ENCODE assay signal across 31 cellular contexts in the genomic region with DNA sequence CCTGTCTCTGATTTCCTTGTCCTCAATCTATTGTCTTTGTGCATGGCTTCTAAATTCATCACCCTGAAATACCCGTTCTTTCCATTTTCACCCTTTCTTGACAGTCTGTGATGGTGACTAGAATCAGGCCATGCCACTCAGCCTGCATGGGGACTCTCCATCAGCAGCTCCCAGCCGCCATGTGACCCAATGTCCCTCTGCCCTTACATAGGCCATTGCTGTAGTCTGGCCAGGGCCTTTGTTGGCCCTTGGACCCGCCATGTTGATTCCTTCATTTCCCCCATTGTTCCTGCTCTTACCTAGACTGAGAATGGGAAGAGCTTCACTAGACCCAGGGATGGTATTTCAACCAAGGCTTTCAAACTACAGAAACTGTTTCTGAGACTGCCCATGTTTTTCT. TPM values are rescaled to one million over a fixed set of nuclear protein-coding genes. Genes with fewer than 3 reads are reported as not detected.
"Had no signal": no experiment of that assay in that cellular context is flagged by ENCODE, and none has a peak within 500 bp of the region (broad histone marks: within the 10 kb centered on the region; RNA-seq: fewer than 3 reads in every experiment).

No MANE protein-coding gene starts in this region.

- ATAC-seq: activated CD8-positive, alpha-beta memory T cell treated with anti-CD3 and anti-CD28 coated beads, Interleukin-2, amount 10 ng/mL, durations not matched to agents 7 days and 5 days; activated naive CD8-positive, alpha-beta T cell treated with anti-CD3 and anti-CD28 coated beads, Interleukin-2, amount 50 U/mL, for 24 hours; K562; PC-3 had no signal

- H3K9me3 ChIP-seq: Peyer's patch, SJSA1, SK-N-SH had no signal

- H3K36me3 Mint-ChIP-seq: activated CD4-positive, alpha-beta memory T cell treated with anti-CD3 and anti-CD28 coated beads for 36 hours; activated CD8-positive, alpha-beta memory T cell treated with anti-CD3 and anti-CD28 coated beads, Interleukin-2, amount 10 ng/mL, durations not matched to agents 7 days and 5 days; activated naive CD4-positive, alpha-beta T cell treated with anti-CD3 and anti-CD28 coated beads, Interleukin-2, amount 10 ng/mL, durations not matched to agents 7 days and 5 days; activated naive CD8-positive, alpha-beta T cell had no signal

- H3K4me1 ChIP-seq: SJSA1 had no signal

- H3K27ac ChIP-seq: brain microvascular endothelial cell, SJSA1 had no signal

- H3K4me1 Mint-ChIP-seq: activated naive CD4-positive, alpha-beta T cell treated with anti-CD3 and anti-CD28 coated beads, Interleukin-2, amount 10 ng/mL, durations not matched to agents 7 days and 5 days; activated naive CD8-positive, alpha-beta T cell treated with anti-CD3 and anti-CD28 coated beads, Interleukin-2, amount 50 U/mL, for 24 hours had no signal

- H3K27me3 ChIP-seq: brain microvascular endothelial cell, Peyer's patch had no signal

- DNase-seq: activated CD4-positive, alpha-beta memory T cell treated with anti-CD3 and anti-CD28 coated beads for 36 hours; activated CD4-positive, alpha-beta T cell treated with anti-CD3 and anti-CD28 coated beads for 4 hours; activated CD4-positive, alpha-beta T cell treated with anti-CD3 and anti-CD28 coated beads, Interleukin-2, amount 50 U/mL, for 1 hour; activated CD8-positive, alpha-beta memory T cell treated with anti-CD3 and anti-CD28 coated beads, Interleukin-2, amount 10 ng/mL, durations not matched to agents 7 days and 5 days; activated effector memory CD4-positive, alpha-beta T cell treated with Interleukin-2 at 50 U/mL for 16 hours; activated naive CD4-positive, alpha-beta T cell treated with anti-CD3 and anti-CD28 coated beads, Interleukin-2, amount 10 ng/mL, durations not matched to agents 7 days and 5 days; activated naive CD8-positive, alpha-beta T cell treated with anti-CD3 and anti-CD28 coated beads, Interleukin-2, amount 50 U/mL, for 24 hours; activated T-cell treated with anti-CD3 and anti-CD28 coated beads, Interleukin-2, amount 50 U/mL, for 48 hours; anterior cingulate cortex; brain microvascular endothelial cell; NCI-H1092 treated with DMSO at 0.1 percent for 48 hours; NCI-H1417; NCI-H146; NCI-H187; NCI-H2029 treated with DMSO at 0.1 percent for 48 hours; NCI-H2107; NCI-H2171; NCI-H510A; NCI-H526; NCI-H748 treated with DMSO at 0.1 percent for 48 hours; NK-92 treated with Interleukin-12 subunit alpha and Interleukin-12 subunit beta, amount 100 ng/mL, for 24 hours; PC-3; RPMI8226; SHP77 treated with DMSO at 0.1 percent for 48 hours; SK-N-SH had no signal

- H3K9me3 Mint-ChIP-seq: activated CD4-positive, alpha-beta memory T cell treated with anti-CD3 and anti-CD28 coated beads for 36 hours; activated naive CD4-positive, alpha-beta T cell treated with anti-CD3 and anti-CD28 coated beads, Interleukin-2, amount 10 ng/mL, durations not matched to agents 7 days and 5 days; activated naive CD8-positive, alpha-beta T cell treated with anti-CD3 and anti-CD28 coated beads, Interleukin-2, amount 50 U/mL, for 24 hours; T-helper 1 cell treated with Interleukin-12 subunit alpha and Interleukin-12 subunit beta and Interleukin-4 antibody, amounts not matched to agents 30 μg/mL and 1 μg/mL, for 36 hours; T-helper 2 cell treated with Interferon-gamma antibody and Interleukin-4, amounts not matched to agents 5 μg/mL and 100 μg/mL, for 36 hours had no signal

- H3K4me3 ChIP-seq: K562, Peyer's patch, SJSA1 had no signal

- H3K4me2 ChIP-seq: SK-N-SH had no signal

- H3K9ac ChIP-seq: SK-N-SH had no signal

- H3K27ac Mint-ChIP-seq: activated CD4-positive, alpha-beta memory T cell treated with anti-CD3 and anti-CD28 coated beads for 36 hours; activated CD8-positive, alpha-beta memory T cell treated with anti-CD3 and anti-CD28 coated beads, Interleukin-2, amount 10 ng/mL, durations not matched to agents 7 days and 5 days; activated naive CD4-positive, alpha-beta T cell treated with anti-CD3 and anti-CD28 coated beads, Interleukin-2, amount 10 ng/mL, durations not matched to agents 7 days and 5 days; activated naive CD8-positive, alpha-beta T cell; activated naive CD8-positive, alpha-beta T cell treated with anti-CD3 and anti-CD28 coated beads, Interleukin-2, amount 50 U/mL, for 24 hours; T-helper 1 cell treated with Interleukin-12 subunit alpha and Interleukin-12 subunit beta and Interleukin-4 antibody, amounts not matched to agents 30 μg/mL and 1 μg/mL, for 36 hours; T-helper 2 cell treated with Interferon-gamma antibody and Interleukin-4, amounts not matched to agents 5 μg/mL and 100 μg/mL, for 36 hours had no signal

- H3K27me3 Mint-ChIP-seq: activated CD8-positive, alpha-beta memory T cell treated with anti-CD3 and anti-CD28 coated beads, Interleukin-2, amount 10 ng/mL, durations not matched to agents 7 days and 5 days; activated naive CD4-positive, alpha-beta T cell treated with anti-CD3 and anti-CD28 coated beads, Interleukin-2, amount 10 ng/mL, durations not matched to agents 7 days and 5 days; activated naive CD8-positive, alpha-beta T cell treated with anti-CD3 and anti-CD28 coated beads, Interleukin-2, amount 50 U/mL, for 24 hours had no signal

- H3K4me3 Mint-ChIP-seq: activated CD4-positive, alpha-beta memory T cell treated with anti-CD3 and anti-CD28 coated beads for 36 hours; activated CD8-positive, alpha-beta memory T cell treated with anti-CD3 and anti-CD28 coated beads, Interleukin-2, amount 10 ng/mL, durations not matched to agents 7 days and 5 days; activated naive CD4-positive, alpha-beta T cell treated with anti-CD3 and anti-CD28 coated beads, Interleukin-2, amount 10 ng/mL, durations not matched to agents 7 days and 5 days; activated naive CD8-positive, alpha-beta T cell; activated naive CD8-positive, alpha-beta T cell treated with anti-CD3 and anti-CD28 coated beads, Interleukin-2, amount 50 U/mL, for 24 hours; T-helper 1 cell treated with Interleukin-12 subunit alpha and Interleukin-12 subunit beta and Interleukin-4 antibody, amounts not matched to agents 30 μg/mL and 1 μg/mL, for 36 hours; T-helper 2 cell treated with Interferon-gamma antibody and Interleukin-4, amounts not matched to agents 5 μg/mL and 100 μg/mL, for 36 hours had no signal

- H3K36me3 ChIP-seq: brain microvascular endothelial cell, Peyer's patch, SJSA1 had no signal

RNA-seq across cellular contexts. Expression of gene SPSB4, which starts 45.8 kb away (rescaled TPM):
- total RNA-seq: activated CD4-positive, alpha-beta memory T cell treated with anti-CD3 and anti-CD28 coated beads for 36 hours; K562; PC-3 had no signal
- polyA plus RNA-seq: K562 had no signal
